In the genomic region with DNA sequence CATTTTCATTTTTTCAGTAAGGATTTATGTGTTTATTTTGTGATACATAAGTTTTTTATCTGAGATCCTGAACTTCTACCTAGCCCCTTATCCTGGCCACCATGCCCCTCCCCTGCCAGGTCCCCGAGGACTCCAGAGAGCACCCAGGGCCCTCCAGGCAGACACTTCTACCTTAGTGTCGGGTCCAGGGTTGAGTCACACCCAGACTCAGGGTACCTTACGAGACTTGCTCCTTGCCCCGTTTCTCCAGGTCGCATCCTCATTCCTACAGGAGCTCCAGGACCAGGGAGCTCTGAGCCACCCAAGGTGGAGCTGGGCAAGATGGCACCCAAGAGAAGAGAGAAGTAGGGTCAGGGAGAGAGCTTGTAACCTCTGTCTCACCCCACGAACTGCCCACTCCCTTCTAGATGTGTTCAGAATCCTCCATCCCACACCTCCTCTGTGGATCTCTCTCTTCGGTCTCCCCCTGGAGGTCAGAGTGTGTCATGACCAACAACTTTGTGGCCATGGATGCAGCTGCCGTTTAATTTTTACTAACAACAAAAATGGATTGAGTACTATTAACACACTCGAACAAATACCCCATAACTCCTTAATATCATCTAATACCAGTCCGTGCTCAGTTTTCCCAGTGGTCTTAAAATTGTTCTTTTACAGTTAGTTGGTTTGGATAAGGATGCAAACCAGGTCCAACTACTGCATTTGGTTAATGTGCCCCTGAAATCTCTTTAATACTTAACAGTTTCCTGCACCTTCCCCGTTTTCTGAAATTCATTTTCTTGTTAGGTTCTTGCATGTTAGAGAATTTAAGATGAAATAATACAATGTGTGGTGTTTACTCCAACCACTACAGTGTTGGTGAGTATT, we compare ENCODE assay signal across 9 cellular contexts.
DNase-seq lines count a peak whose midpoint lies in the region; ATAC-seq and TF ChIP-seq lines count a peak whose summit lies in the region.
"Had no signal": no experiment of that assay in that cellular context is flagged by ENCODE, and none has a peak within 500 bp of the region (broad histone marks: within the 10 kb centered on the region; RNA-seq: fewer than 3 reads in every experiment).

No MANE protein-coding gene starts in this region.

- peak overlapping the region; percentile 9 for H3K18ac ChIP-seq in neuronal stem cell (ENCODE audit: low read length)

- H2BK12ac ChIP-seq in neuronal stem cell (ENCODE audit: low read length): no peak overlapping the region

- H3K4ac ChIP-seq in neuronal stem cell (ENCODE audit: low read length): no peak overlapping the region

- peaks cover 4% of the 10 kb centered on the region for H3K27me3 ChIP-seq in DND-41 (ENCODE audit: insufficient read depth, low read length, poor library complexity)
- peaks cover 0 to 40% (median 0%) of the 10 kb centered on the region in 3 experiments for H3K27me3 ChIP-seq in neuronal stem cell (ENCODE audit: control insufficient read depth in 3 of 3, insufficient read depth in 3 of 3, low read depth in 1 of 3, low read length in 3 of 3)

- ATAC-seq in DND-41 (ENCODE audit: insufficient read depth, low read depth) (peak; percentile 61; the same call in 2 of the 3 replicates), GM21381 (IDR thresholded peaks at IDR 0.05; ENCODE audit: unreplicated experiment) (peak; percentile 77), WTC11 (peak; percentile 92), HG03378 (IDR thresholded peaks at IDR 0.05; ENCODE audit: unreplicated experiment) (no peak)

- peaks cover 4% of the 10 kb centered on the region; the same call in 1 of the 2 replicates for H3K27me3 Mint-ChIP-seq in WTC11 (ENCODE audit: low read depth)

- no peak overlapping the region for H3K4me3 ChIP-seq in DND-41 (ENCODE audit: low read depth in 1 of 2, low read length in 2 of 2)
- no peak overlapping the region for H3K4me3 ChIP-seq in neuronal stem cell (ENCODE audit: low read length in 2 of 2)
- H3K4me3 ChIP-seq: skin epidermis had no signal

- H4K20me1 ChIP-seq in DND-41 (ENCODE audit: insufficient read depth, low read length): no peaks in the 10 kb centered on the region

- no peaks in the 10 kb centered on the region for H3K36me3 Mint-ChIP-seq in WTC11

- H3K79me2 ChIP-seq in DND-41 (ENCODE audit: insufficient read depth, low read length): no peaks in the 10 kb centered on the region

- H2AK5ac ChIP-seq in neuronal stem cell (ENCODE audit: low read depth, low read length): no peak overlapping the region

- no peak overlapping the region for H3K4me2 ChIP-seq in DND-41 (ENCODE audit: insufficient read depth, low read length)
- no peak overlapping the region for H3K4me2 ChIP-seq in neuronal stem cell (ENCODE audit: insufficient read depth, low read length, poor library complexity, severe bottlenecking)

- H3K79me1 ChIP-seq in neuronal stem cell (ENCODE audit: low read depth, low read length): no peaks in the 10 kb centered on the region

- no peak overlapping the region for H3K4me3 Mint-ChIP-seq in WTC11

- H3K27ac ChIP-seq in DND-41 (ENCODE audit: low read length) (no peak overlapping the region), neuronal stem cell (replicated peaks; ENCODE audit: low read length) (no peak overlapping the region)
- H3K27ac ChIP-seq: skin epidermis had no signal

- no peaks in the 10 kb centered on the region for H3K4me1 ChIP-seq in DND-41 (ENCODE audit: insufficient read depth, low read length)
- peaks cover 0 to 8% of the 10 kb centered on the region in 2 donors for H3K4me1 ChIP-seq in neuronal stem cell (ENCODE audit: control insufficient read depth in 2 of 2, insufficient read depth in 1 of 2, low read depth in 1 of 2, low read length in 2 of 2)

- CTCF ChIA-PET in WTC11 (lab: Charles Lee): interaction anchor here (0.6 to 3.7 kb wide), 26 partner anchors 9 to 601 kb away, joined by 3 to 19 read pairs (median 4); a partner anchor contains a TSS

- no peak overlapping the region for H3K9ac ChIP-seq in DND-41 (ENCODE audit: low read depth, low read length)
- no peak overlapping the region for H3K9ac ChIP-seq in neuronal stem cell (ENCODE audit: low read depth, low read length, poor library complexity)

- H2AFZ ChIP-seq in DND-41 (ENCODE audit: low read depth, low read length) (no peak overlapping the region), neuronal stem cell (ENCODE audit: low read length) (peak overlapping the region; percentile 19)

- TF ChIP-seq CTCF in DND-41 (IDR thresholded peaks at IDR 0.05; ENCODE audit: borderline replicate concordance, extremely low read depth, low read length, poor library complexity, severe bottlenecking) (peak; percentile 68), WTC11 (IDR thresholded peaks at IDR 0.05) (peak; percentile 72)

- DNase-seq in DND-41 (peak; percentile 29), M059J (ENCODE audit: low read depth) (peak; percentile 77), WTC11 (ENCODE audit: low spot score) (peak; percentile 54), fibroblast of peridontal ligament (ENCODE audit: extremely low read depth) (peak; percentile 29), neuronal stem cell (ENCODE audit: low spot score) (no peak), KG1 (lab: John Stamatoyannopoulos, UW) (no peak)

- POLR2A ChIA-PET in WTC11 (lab: Charles Lee): no interaction called here

- no CpG with 5 or more reads among the region's 11 CpGs for WGBS in neuronal stem cell (ENCODE audit: extremely low coverage in 2 of 2, insufficient read length in 2 of 2, insufficient replicate concordance in 1 of 2), 2 donors

- H3K9me3 Mint-ChIP-seq in WTC11: no peaks in the 10 kb centered on the region; the same call in 1 of the 2 replicates

- H2BK15ac ChIP-seq in neuronal stem cell (ENCODE audit: low read length): no peak overlapping the region

- H3K14ac ChIP-seq in neuronal stem cell (ENCODE audit: low read length): no peak overlapping the region

- H2BK5ac ChIP-seq in neuronal stem cell (ENCODE audit: low read length): no peak overlapping the region

- no peak overlapping the region for H3K27ac Mint-ChIP-seq in WTC11

- no peak overlapping the region for H4K8ac ChIP-seq in neuronal stem cell (ENCODE audit: low read depth, low read length)

- peaks cover 10% of the 10 kb centered on the region for H3K4me1 Mint-ChIP-seq in WTC11

- no peak overlapping the region for H2BK120ac ChIP-seq in neuronal stem cell (ENCODE audit: low read depth, low read length)

- H3K36me3 ChIP-seq in DND-41 (ENCODE audit: insufficient read depth, low read length) (no peaks in the 10 kb centered on the region), neuronal stem cell (replicated peaks in 1 of 2; ENCODE audit: control insufficient read depth in 2 of 2, insufficient read depth in 2 of 2, low read length in 2 of 2) (no peaks in the 10 kb centered on the region)

- no peaks in the 10 kb centered on the region for H3K9me3 ChIP-seq in DND-41 (ENCODE audit: insufficient read depth, low read length, severe bottlenecking)
- H3K9me3 ChIP-seq in neuronal stem cell (replicated peaks in 1 of 2; ENCODE audit: control insufficient read depth in 2 of 2, insufficient read depth in 1 of 2, low read depth in 1 of 2, low read length in 2 of 2): no peaks in the 10 kb centered on the region

- no peak overlapping the region for H3K23ac ChIP-seq in neuronal stem cell (ENCODE audit: low read depth, low read length, poor library complexity)

- no peak overlapping the region for H4K91ac ChIP-seq in neuronal stem cell (ENCODE audit: low read depth, low read length, poor library complexity)

TF ChIP-seq in WTC11, 78 proteins besides CTCF, POLR2A, EP300 and RAD21 (continues in another document):
- TF ChIP-seq RELA (CRISPR knock-in tag; IDR thresholded peaks at IDR 0.05; ENCODE audit: borderline replicate concordance): no peak
- TF ChIP-seq NFE2L1 (CRISPR knock-in tag; IDR thresholded peaks at IDR 0.05): no peak
- no peak for TF ChIP-seq JAZF1 (CRISPR knock-in tag; IDR thresholded peaks at IDR 0.05)
- TF ChIP-seq, protein P1, sequence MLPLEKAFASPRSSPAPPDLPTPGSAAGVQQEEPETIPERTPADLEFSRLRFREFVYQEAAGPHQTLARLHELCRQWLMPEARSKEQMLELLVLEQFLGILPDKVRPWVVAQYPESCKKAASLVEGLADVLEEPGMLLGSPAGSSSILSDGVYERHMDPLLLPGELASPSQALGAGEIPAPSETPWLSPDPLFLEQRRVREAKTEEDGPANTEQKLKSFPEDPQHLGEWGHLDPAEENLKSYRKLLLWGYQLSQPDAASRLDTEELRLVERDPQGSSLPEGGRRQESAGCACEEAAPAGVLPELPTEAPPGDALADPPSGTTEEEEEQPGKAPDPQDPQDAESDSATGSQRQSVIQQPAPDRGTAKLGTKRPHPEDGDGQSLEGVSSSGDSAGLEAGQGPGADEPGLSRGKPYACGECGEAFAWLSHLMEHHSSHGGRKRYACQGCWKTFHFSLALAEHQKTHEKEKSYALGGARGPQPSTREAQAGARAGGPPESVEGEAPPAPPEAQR (CRISPR knock-in tag; IDR thresholded peaks at IDR 0.05): no peak
- TF ChIP-seq SOX15 (CRISPR knock-in tag; IDR thresholded peaks at IDR 0.05): no peak
- TF ChIP-seq, protein P2, sequence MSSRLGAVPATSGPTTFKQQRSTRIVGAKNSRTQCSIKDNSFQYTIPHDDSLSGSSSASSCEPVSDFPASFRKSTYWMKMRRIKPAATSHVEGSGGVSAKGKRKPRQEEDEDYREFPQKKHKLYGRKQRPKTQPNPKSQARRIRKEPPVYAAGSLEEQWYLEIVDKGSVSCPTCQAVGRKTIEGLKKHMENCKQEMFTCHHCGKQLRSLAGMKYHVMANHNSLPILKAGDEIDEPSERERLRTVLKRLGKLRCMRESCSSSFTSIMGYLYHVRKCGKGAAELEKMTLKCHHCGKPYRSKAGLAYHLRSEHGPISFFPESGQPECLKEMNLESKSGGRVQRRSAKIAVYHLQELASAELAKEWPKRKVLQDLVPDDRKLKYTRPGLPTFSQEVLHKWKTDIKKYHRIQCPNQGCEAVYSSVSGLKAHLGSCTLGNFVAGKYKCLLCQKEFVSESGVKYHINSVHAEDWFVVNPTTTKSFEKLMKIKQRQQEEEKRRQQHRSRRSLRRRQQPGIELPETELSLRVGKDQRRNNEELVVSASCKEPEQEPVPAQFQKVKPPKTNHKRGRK (CRISPR knock-in tag; IDR thresholded peaks at IDR 0.05; ENCODE audit: borderline replicate concordance): no peak
- TF ChIP-seq, protein P3, sequence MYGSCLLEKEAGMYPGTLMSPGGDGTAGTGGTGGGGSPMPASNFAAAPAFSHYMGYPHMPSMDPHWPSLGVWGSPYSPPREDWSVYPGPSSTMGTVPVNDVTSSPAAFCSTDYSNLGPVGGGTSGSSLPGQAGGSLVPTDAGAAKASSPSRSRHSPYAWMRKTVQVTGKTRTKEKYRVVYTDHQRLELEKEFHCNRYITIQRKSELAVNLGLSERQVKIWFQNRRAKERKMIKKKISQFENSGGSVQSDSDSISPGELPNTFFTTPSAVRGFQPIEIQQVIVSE (CRISPR knock-in tag; IDR thresholded peaks at IDR 0.05; ENCODE audit: borderline replicate concordance): no peak
- TF ChIP-seq IRF2 (CRISPR knock-in tag; IDR thresholded peaks at IDR 0.05; ENCODE audit: borderline replicate concordance, low read depth): no peak
- no peak for TF ChIP-seq ZNF263 (CRISPR knock-in tag; IDR thresholded peaks at IDR 0.05; ENCODE audit: low read depth)
- no peak for TF ChIP-seq HMGA2 (CRISPR knock-in tag; IDR thresholded peaks at IDR 0.05)
- TF ChIP-seq FOXK1 (CRISPR knock-in tag; IDR thresholded peaks at IDR 0.05): no peak
- TF ChIP-seq TEAD1 (CRISPR knock-in tag; IDR thresholded peaks at IDR 0.05): no peak
- TF ChIP-seq KAT7 (CRISPR knock-in tag; IDR thresholded peaks at IDR 0.05; ENCODE audit: borderline replicate concordance): no peak

Comparison
In these comparisons a context has a peak if more than half of its experiments do, and no peak if none do; other contexts are left out.
1. DNase-seq: peak in DND-41 (single experiment), M059J (single experiment), WTC11 (single experiment) and fibroblast of peridontal ligament (single experiment); none in neuronal stem cell (single experiment) and KG1 (single experiment).